Comparison of ENCODE assay signal across 27 cellular contexts in genomic region chr17:32479074-32479617, GRCh38. TPM values are rescaled to one million over a fixed set of nuclear protein-coding genes. Genes with fewer than 3 reads are reported as not detected.
DNase-seq lines count a peak whose midpoint lies in the region; ATAC-seq and TF ChIP-seq lines count a peak whose summit lies in the region.
"Had no signal": no experiment of that assay in that cellular context is flagged by ENCODE, and none has a peak within 500 bp of the region (broad histone marks: within the 10 kb centered on the region; RNA-seq: fewer than 3 reads in every experiment).

No MANE protein-coding gene starts in this region.

- TF ChIP-seq CTCF in endodermal cell (conservative IDR thresholded peaks at IDR 0.05) (no peak), suprapubic skin (IDR thresholded peaks at IDR 0.05) (no peak)

- TF ChIP-seq POLR2A in suprapubic skin (IDR thresholded peaks at IDR 0.05), result no peak

- peaks cover 56% of the 10 kb centered on the region for H3K36me3 Mint-ChIP-seq in activated T-cell treated with anti-CD3 and anti-CD28 coated beads, Interleukin-2, amount 50 U/mL, for 4 hours (ENCODE audit: insufficient read depth)
- peaks cover 13% of the 10 kb centered on the region for H3K36me3 Mint-ChIP-seq in T-helper 17 cell (ENCODE audit: low read depth)
- H3K36me3 Mint-ChIP-seq in endodermal cell (ENCODE audit: low read depth), result peaks cover 67% of the 10 kb centered on the region

- H3K36me3 ChIP-seq in endodermal cell (ENCODE audit: control insufficient read depth, insufficient read depth, low read length) (peaks cover 82% of the 10 kb centered on the region), suprapubic skin (peaks cover 76% of the 10 kb centered on the region)

- H3K27ac ChIP-seq in endodermal cell (ENCODE audit: low read depth, low read length), result no peak overlapping the region
- no peak overlapping the region for H3K27ac ChIP-seq in suprapubic skin
- H3K27ac ChIP-seq: parathyroid adenoma had no signal

- intact Hi-C loops in sciatic nerve (cut with DNase I), result no loop called here

- H3K4me1 Mint-ChIP-seq in activated T-cell treated with anti-CD3 and anti-CD28 coated beads, Interleukin-2, amount 50 U/mL, for 4 hours (ENCODE audit: low read depth), result peaks cover 11% of the 10 kb centered on the region
- H3K4me1 Mint-ChIP-seq in T-helper 17 cell (peaks cover 11% of the 10 kb centered on the region), endodermal cell (peaks cover 18% of the 10 kb centered on the region)

- H3K4me1 ChIP-seq in endodermal cell (ENCODE audit: control insufficient read depth, insufficient read depth, low read length) (peaks cover 3% of the 10 kb centered on the region), suprapubic skin (peaks cover 12% of the 10 kb centered on the region)

- 90 to 93% methylated on average over 4 to 5 of the region's 5 CpGs for WGBS in endodermal cell (ENCODE audit: insufficient coverage in 1 of 2, insufficient read length in 1 of 2), 2 experiments
- WGBS in suprapubic skin, result 51% methylated on average over 5 of the region's 5 CpGs

- no peak overlapping the region for H3K4me3 Mint-ChIP-seq in activated T-cell treated with anti-CD3 and anti-CD28 coated beads, Interleukin-2, amount 50 U/mL, for 4 hours
- H3K4me3 Mint-ChIP-seq in T-helper 17 cell (peak overlapping the region; percentile 45), endodermal cell (no peak overlapping the region)
- H3K4me3 Mint-ChIP-seq: activated T-cell treated with anti-CD3 and anti-CD28 coated beads, Interleukin-2, amount 50 U/mL, for 72 hours had no signal

- ATAC-seq in activated T-cell treated with anti-CD3 and anti-CD28 coated beads, Interleukin-2, amount 50 U/mL, for 4 hours, result no peak
- ATAC-seq in T-helper 17 cell (no peak), sciatic nerve (no peak)
- ATAC-seq: activated T-cell treated with anti-CD3 and anti-CD28 coated beads, Interleukin-2, amount 50 U/mL, for 72 hours; PC-3; right cardiac atrium had no signal

- H3K9me3 ChIP-seq in T-helper 17 cell (ENCODE audit: control insufficient read depth, low read length, poor library complexity, severe bottlenecking) (no peaks in the 10 kb centered on the region), endodermal cell (ENCODE audit: control insufficient read depth, low read length) (no peaks in the 10 kb centered on the region), suprapubic skin (no peaks in the 10 kb centered on the region)

- DNase-seq in activated T-cell treated with anti-CD3 and anti-CD28 coated beads, Interleukin-2, amount 50 U/mL, for 48 hours, result peak; percentile 11 to 13
- DNase-seq in activated T-cell treated with anti-CD3 and anti-CD28 coated beads, Interleukin-2, amount 50 U/mL, for 4 hours, result no peak
- DNase-seq in T-helper 17 cell (no peak), endodermal cell (no peak), sciatic nerve (ENCODE audit: low spot score) (peak; percentile 23), suprapubic skin (ENCODE audit: low spot score in 2 of 2) (no peak), putamen (ENCODE audit: low spot score) (no peak)
- DNase-seq in stimulated activated CD4-positive, alpha-beta T cell treated with anti-CD3 and anti-CD28 coated beads, Interleukin-4, amount 100 ng/mL, for 1 hour, result no peak
- DNase-seq: activated naive CD4-positive, alpha-beta T cell treated with Interleukin-2 at 50 U/mL for 16 hours; activated T-cell treated with anti-CD3 and anti-CD28 coated beads, Interleukin-2, amount 50 U/mL, for 72 hours; aorta; DMS 273 treated with DMSO at 0.1 percent for 48 hours; EL; hypothalamus; Kasumi-1; mammary epithelial cell; NCI-H1417 treated with DMSO at 0.1 percent for 48 hours; NCI-H2029 treated with DMSO at 0.1 percent for 48 hours; NCI-H226; NCI-H69; PC-3; right cardiac atrium; stimulated activated CD4-positive, alpha-beta T cell treated with anti-CD3 and anti-CD28 coated beads, Interleukin-1b, Interleukin-23, amount 100 ng/mL, for 48 hours; T-helper 1 cell; trophoblast cell had no signal

- no peak overlapping the region for H3K4me3 ChIP-seq in endodermal cell (ENCODE audit: low read length)
- H3K4me3 ChIP-seq in suprapubic skin, result no peak overlapping the region
- H3K4me3 ChIP-seq: SK-N-MC had no signal

- H3K9me3 Mint-ChIP-seq in activated T-cell treated with anti-CD3 and anti-CD28 coated beads, Interleukin-2, amount 50 U/mL, for 4 hours, result no peaks in the 10 kb centered on the region
- no peaks in the 10 kb centered on the region for H3K9me3 Mint-ChIP-seq in endodermal cell
- H3K9me3 Mint-ChIP-seq: activated T-cell treated with anti-CD3 and anti-CD28 coated beads, Interleukin-2, amount 50 U/mL, for 72 hours had no signal

- H3K27me3 Mint-ChIP-seq in activated T-cell treated with anti-CD3 and anti-CD28 coated beads, Interleukin-2, amount 50 U/mL, for 4 hours (ENCODE audit: low read depth), result no peaks in the 10 kb centered on the region
- H3K27me3 Mint-ChIP-seq in T-helper 17 cell (no peaks in the 10 kb centered on the region), endodermal cell (ENCODE audit: insufficient read depth) (no peaks in the 10 kb centered on the region)

- H3K27ac Mint-ChIP-seq in T-helper 17 cell (no peak overlapping the region), endodermal cell (peak overlapping the region; percentile 11)

- no peak overlapping the region for H3K9ac ChIP-seq in endodermal cell (ENCODE audit: extremely low read depth, low read length, poor library complexity, severe bottlenecking)
- H3K9ac ChIP-seq: parathyroid adenoma had no signal

- TF ChIP-seq EP300 in suprapubic skin (IDR thresholded peaks at IDR 0.05), result no peak

- no peaks in the 10 kb centered on the region for H3K27me3 ChIP-seq in endodermal cell (ENCODE audit: control insufficient read depth, insufficient read depth, low read length, poor library complexity, severe bottlenecking)
- H3K27me3 ChIP-seq in suprapubic skin, result no peaks in the 10 kb centered on the region

RNA-seq across cellular contexts. Expression of gene CDK5R1, which starts 7.6 kb away (rescaled TPM):
- total RNA-seq in activated T-cell treated with anti-CD3 and anti-CD28 coated beads, Interleukin-2, amount 50 U/mL, for 4 hours, result 10 to 100 TPM; 14.8 to 20.9 (median 15.7) TPM
- total RNA-seq in T-helper 17 cell, result 1 to 10 TPM; 8.0 to 8.2 TPM
- 10 to 100 TPM in 1 of 2 donors, 1 to 10 TPM in 1; 9.8 to 10.3 TPM for total RNA-seq in endodermal cell
- 26.6 TPM for polyA plus RNA-seq in endodermal cell (2013, experiment 1 of 2)
- 26.3 TPM for polyA plus RNA-seq in endodermal cell (2013, experiment 2 of 2)
- total RNA-seq in sciatic nerve, result 1.3 TPM
- 1 to 10 TPM; 3.5 to 6.9 (median 5.5) TPM for total RNA-seq in suprapubic skin

RNA-seq across cellular contexts. Expression of gene PSMD11, which starts 34.8 kb away (rescaled TPM):
- total RNA-seq in activated T-cell treated with anti-CD3 and anti-CD28 coated beads, Interleukin-2, amount 50 U/mL, for 4 hours, result 100 to 1,000 TPM; 247 to 270 (median 260) TPM
- total RNA-seq in T-helper 17 cell (10 to 100 TPM; 66.1 to 81.7 TPM), endodermal cell (100 to 1,000 TPM; 164 to 168 TPM), sciatic nerve (58.8 TPM), suprapubic skin (10 to 100 TPM; 52.3 to 59.9 (median 57.7) TPM)
- polyA plus RNA-seq in endodermal cell (2013, experiment 1 of 2), result 75.7 TPM
- 80.7 TPM for polyA plus RNA-seq in endodermal cell (2013, experiment 2 of 2)

Comparison
In these comparisons a context has a peak if more than half of its experiments do, and no peak if none do; other contexts are left out.
1. DNase-seq: peak in activated T-cell treated with anti-CD3 and anti-CD28 coated beads, Interleukin-2, amount 50 U/mL, for 48 hours (2 of 2) and sciatic nerve (single experiment); none in activated T-cell treated with anti-CD3 and anti-CD28 coated beads, Interleukin-2, amount 50 U/mL, for 4 hours (single experiment), T-helper 17 cell (0 of 3), endodermal cell (single experiment), suprapubic skin (0 of 2), putamen (single experiment) and stimulated activated CD4-positive, alpha-beta T cell treated with anti-CD3 and anti-CD28 coated beads, Interleukin-4, amount 100 ng/mL, for 1 hour (single experiment).